ENCODE assay signal across 10 cellular contexts in genomic region chr18:63192171-63192884, GRCh38.
DNase-seq lines count a peak whose midpoint lies in the region; ATAC-seq, FAIRE-seq and TF ChIP-seq lines count a peak whose summit lies in the region.
"Had no signal": no experiment of that assay in that cellular context is flagged by ENCODE, and none has a peak within 500 bp of the region (broad histone marks: within the 10 kb centered on the region; RNA-seq: fewer than 3 reads in every experiment).

No MANE protein-coding gene starts in this region.

- no peaks in the 10 kb centered on the region for H3K27me3 Mint-ChIP-seq in brain

- no peaks in the 10 kb centered on the region for H3K36me3 Mint-ChIP-seq in brain

- ATAC-seq in GM21360 (IDR thresholded peaks at IDR 0.05; ENCODE audit: unreplicated experiment) (peak; percentile 33), HG03469 (IDR thresholded peaks at IDR 0.05; ENCODE audit: unreplicated experiment) (peak; percentile 12), foreskin keratinocyte (no peak)

- peaks cover 0 to 3% (median 0%) of the 10 kb centered on the region in 5 experiments for H3K9me3 Mint-ChIP-seq in brain

- H3K4me1 Mint-ChIP-seq in brain = peaks cover 30% of the 10 kb centered on the region

- peak; percentile 68 for FAIRE-seq in GM12892 (lab: Jason Lieb, UNC)

- H3K4me3 Mint-ChIP-seq in brain = no peak overlapping the region

- TF ChIP-seq CTCF in brain (conservative IDR thresholded peaks at IDR 0.05) (no peak), foreskin keratinocyte (conservative IDR thresholded peaks at IDR 0.05) (no peak)

- no peaks in the 10 kb centered on the region for H3K4me1 ChIP-seq in foreskin keratinocyte

- no peak for TF ChIP-seq POLR2A in GM12892 (IDR thresholded peaks at IDR 0.05; ENCODE audit: low read depth, low read length)

- no peak overlapping the region for H3K27ac ChIP-seq in foreskin keratinocyte
- H3K27ac ChIP-seq: upper lobe of left lung had no signal

- H3K27ac Mint-ChIP-seq in brain = peak overlapping the region in 3 of 5 experiments; percentile 3 to 82 (median 79)

- H3K27me3 ChIP-seq in foreskin keratinocyte = no peaks in the 10 kb centered on the region
- H3K27me3 ChIP-seq: upper lobe of left lung had no signal

- DNase-seq in GM12892 (ENCODE audit: insufficient read length) (no peak), kidney tubule cell (ENCODE audit: low spot score) (no peak), SHP77 treated with DMSO at 0.1 percent for 48 hours (lab: John Stamatoyannopoulos, UW) (no peak), foreskin keratinocyte (no peak), inferior parietal cortex (ENCODE audit: extremely low spot score) (no peak)
- DNase-seq: kidney glomerular epithelial cell had no signal
